In genomic region chr11:20479399-20479974, GRCh38 we compare ENCODE assay signal across 24 cellular contexts.
A peak's percentile ranks its signal among the peaks of the same experiment; 100 is the strongest.
DNase-seq lines count a peak whose midpoint lies in the region; ATAC-seq, FAIRE-seq and TF ChIP-seq lines count a peak whose summit lies in the region.
"Had no signal": no experiment of that assay in that cellular context is flagged by ENCODE, and none has a peak within 500 bp of the region (broad histone marks: within the 10 kb centered on the region; RNA-seq: fewer than 3 reads in every experiment).

No MANE protein-coding gene starts in this region.

- H3K4me2 ChIP-seq in K562 (ENCODE audit: insufficient read depth, low read length) = peak overlapping the region; percentile 37; the same call in 1 of the 2 replicates
- H3K4me2 ChIP-seq: BLaER1 had no signal

- no peaks in the 10 kb centered on the region for H3K9me3 Mint-ChIP-seq in MCF 10A (ENCODE audit: unreplicated experiment)

- H3K9me3 ChIP-seq in breast epithelium (no peaks in the 10 kb centered on the region), K562 (replicated peaks; ENCODE audit: control insufficient read depth, insufficient read depth, low read depth, low read length) (peaks cover 10% of the 10 kb centered on the region; the same call in 1 of the 2 replicates)
- H3K9me3 ChIP-seq: BE2C had no signal

- 20% methylated on average over 6 of the region's 6 CpGs for WGBS in K562 (ENCODE audit: insufficient coverage, low coverage, missing lambda C conversion rate)

- CTCF ChIA-PET in MCF 10A (lab: Yijun Ruan, JAX) (interaction anchor here (0.7 to 1.3 kb wide), 3 partner anchors 12 to 130 kb away, joined by 3 to 4 read pairs (median 3); no protein-coding TSS in a partner anchor), K562 (lab: Yijun Ruan, JAX; ENCODE audit: low intra/inter-chr PET ratio) (no interaction called here)

- H3K36me3 Mint-ChIP-seq in MCF 10A (ENCODE audit: insufficient read depth, unreplicated experiment) = peaks cover 21% of the 10 kb centered on the region

- H4K20me1 ChIP-seq in K562 (replicated peaks; ENCODE audit: control insufficient read depth, insufficient read depth, low read length) = no peaks in the 10 kb centered on the region
- H4K20me1 ChIP-seq: BLaER1 had no signal

- peak; percentile 67 for ATAC-seq in K562
- ATAC-seq: GM12878 had no signal

- no peak overlapping the region for H3K27ac ChIP-seq in breast epithelium
- H3K27ac ChIP-seq in K562 (ENCODE audit: extremely low read depth, low read depth, low read length) = peak overlapping the region; percentile 84
- H3K27ac ChIP-seq: BLaER1 had no signal

- no peaks in the 10 kb centered on the region for H3K27me3 ChIP-seq in breast epithelium
- H3K27me3 ChIP-seq in K562 (ENCODE audit: control insufficient read depth in 2 of 2, insufficient read depth in 2 of 2, low read length in 2 of 2) = no peaks in the 10 kb centered on the region
- H3K27me3 ChIP-seq: BE2C, BLaER1 had no signal

- H3K27ac Mint-ChIP-seq in MCF 10A (ENCODE audit: low read depth, unreplicated experiment) = peak overlapping the region; percentile 46
- H3K27ac Mint-ChIP-seq: CD14-positive monocyte; CD4-positive, alpha-beta memory T cell; CD4-positive, CD25-positive, alpha-beta regulatory T cell; CD8-positive, alpha-beta memory T cell had no signal

- H3K4me1 ChIP-seq in breast epithelium (no peaks in the 10 kb centered on the region), K562 (replicated peaks in 1 of 2; ENCODE audit: control insufficient read depth in 2 of 2, insufficient read depth in 2 of 2, low read length in 2 of 2) (peaks cover 11 to 46% of the 10 kb centered on the region in 2 experiments)
- H3K4me1 ChIP-seq: BE2C, BLaER1 had no signal

- TF ChIP-seq CTCF in MCF 10A (IDR thresholded peaks at IDR 0.05; ENCODE audit: unreplicated experiment) (no peak), breast epithelium (IDR thresholded peaks at IDR 0.05) (no peak), K562 (IDR thresholded peaks at IDR 0.05 in 2 of 3, conservative IDR thresholded peaks at IDR 0.05 in 1 of 3; ENCODE audit: insufficient read depth in 2 of 3, low read depth in 1 of 3, low read length in 3 of 3) (no peak)

- H3K4me3 Mint-ChIP-seq in MCF 10A (ENCODE audit: unreplicated experiment) = no peak overlapping the region
- H3K4me3 Mint-ChIP-seq: CD14-positive monocyte; CD4-positive, alpha-beta memory T cell; CD4-positive, CD25-positive, alpha-beta regulatory T cell; CD8-positive, alpha-beta memory T cell had no signal

- peaks cover 3% of the 10 kb centered on the region for H3K9me1 ChIP-seq in K562 (ENCODE audit: control insufficient read depth, insufficient read depth, low read length)

- intact Hi-C loops in MCF 10A (cut with micrococcal nuclease) (no loop called here), breast epithelium (cut with DNase I; ENCODE audit: low total_unique reads) (no loop called here), K562 (cut with micrococcal nuclease) (no loop called here)

- TF ChIP-seq POLR2A in breast epithelium (IDR thresholded peaks at IDR 0.05) (no peak), K562 (conservative IDR thresholded peaks at IDR 0.05) (no peak)

- H3K36me3 ChIP-seq in breast epithelium = no peaks in the 10 kb centered on the region
- H3K36me3 ChIP-seq in K562 (ENCODE audit: control insufficient read depth, insufficient read depth, low read length) = peaks cover 33% of the 10 kb centered on the region
- H3K36me3 ChIP-seq: BE2C had no signal

- TF ChIP-seq RAD21 in K562 (CRISPR knock-in tag; conservative IDR thresholded peaks at IDR 0.05 in 1 of 2, IDR thresholded peaks at IDR 0.05 in 1 of 2) = no peak

- no peak for DNase-seq in MCF 10A (ENCODE audit: unreplicated experiment)
- no peak for DNase-seq in breast epithelium (ENCODE audit: low spot score in 2 of 2)
- peak in 3 of 4 experiments; percentile 11 to 26 (median 14) for DNase-seq in K562 (ENCODE audit: extremely low read depth in 1 of 4, low spot score in 3 of 4)
- DNase-seq in effector CD4-positive, alpha-beta T cell = no peak
- DNase-seq in NCI-H1048 (lab: John Stamatoyannopoulos, UW) = no peak
- DNase-seq: 8988T; ACHN; BE2C; C1 segment of cervical spinal cord; CD4-positive, alpha-beta memory T cell; CD4-positive, CD25-positive, alpha-beta regulatory T cell; CD8-positive, alpha-beta memory T cell; COR-L47; DMS153; DMS53; DMS79; DND-41; EL; GDM1 had no signal

- in situ Hi-C loops in K562 (cut with MboI) = no loop called here

- peaks cover 38% of the 10 kb centered on the region for H3K4me1 Mint-ChIP-seq in MCF 10A (ENCODE audit: insufficient read depth, unreplicated experiment)

- peak overlapping the region in 1 of 2 experiments; percentile 64; a peak in 2 of 4 replicates for H3K9ac ChIP-seq in K562 (ENCODE audit: insufficient read depth in 1 of 2, low read depth in 2 of 2, low read length in 2 of 2)
- H3K9ac ChIP-seq: BLaER1 had no signal

- H3K4me3 ChIP-seq in breast epithelium (no peak overlapping the region), K562 (no peak overlapping the region)
- H3K4me3 ChIP-seq: BLaER1, GM12878 had no signal

- H2AFZ ChIP-seq in K562 (ENCODE audit: low read depth, low read length) = peak overlapping the region; percentile 76

- POLR2A ChIA-PET in MCF 10A (lab: Yijun Ruan, JAX) (interaction anchor here (0.7 to 1.1 kb wide), 2 partner anchors 18 to 498 kb away, joined by 3 to 4 read pairs; no protein-coding TSS in a partner anchor), K562 (lab: Yijun Ruan, JAX) (interaction anchor here (0.7 to 1.3 kb wide), 2 partner anchors 12 to 14 kb away, joined by 3 read pairs; no protein-coding TSS in a partner anchor)

- H3K79me2 ChIP-seq in K562 (ENCODE audit: control insufficient read depth, insufficient read depth, low read length) = peaks cover 27% of the 10 kb centered on the region

- FAIRE-seq in K562 (lab: Jason Lieb, UNC) = no peak
- FAIRE-seq: A204.1, GM12878, GM12892 had no signal

- BruUV-seq in MCF 10A (replicated peaks; lab: Mats Ljungman, UMichigan) (no TSS peak), K562 (replicated peaks; lab: Mats Ljungman, UMichigan) (no TSS peak)

- H3K27me3 Mint-ChIP-seq in MCF 10A (ENCODE audit: insufficient read depth, unreplicated experiment) = no peaks in the 10 kb centered on the region
- H3K27me3 Mint-ChIP-seq: CD4-positive, alpha-beta memory T cell; CD4-positive, CD25-positive, alpha-beta regulatory T cell; CD8-positive, alpha-beta memory T cell had no signal

- no peak for TF ChIP-seq EP300 in K562 (IDR thresholded peaks at IDR 0.05; ENCODE audit: low read length)

TF ChIP-seq in K562, 482 proteins besides CTCF, POLR2A, EP300 and RAD21 (continues in another document):
- peak; percentile 29 to 57; a peak in 1 of 4 replicates for TF ChIP-seq TRIM24 (IDR thresholded peaks at IDR 0.05)
- TF ChIP-seq TCF3 (CRISPR knock-in tag; IDR thresholded peaks at IDR 0.05) = peak; percentile 51; the same call in 1 of the 2 replicates
- 0 out of 2 replicates have a peak, but pooled peaks have one; percentile 42 for TF ChIP-seq HDAC2 (IDR thresholded peaks at IDR 0.05)
- TF ChIP-seq DACH1 (IDR thresholded peaks at IDR 0.05; ENCODE audit: partially characterized antibody) = no peak
- TF ChIP-seq NFATC3 (IDR thresholded peaks at IDR 0.05) = no peak
- peak; percentile 87 for TF ChIP-seq ZNF592 (IDR thresholded peaks at IDR 0.05)
- no peak for TF ChIP-seq ZNF280B (CRISPR knock-in tag; IDR thresholded peaks at IDR 0.05)
- TF ChIP-seq E2F4 (CRISPR knock-in tag; IDR thresholded peaks at IDR 0.05; ENCODE audit: low read depth) = no peak

Comparison
In these comparisons a context has a peak if more than half of its experiments do, and no peak if none do; other contexts are left out.
1. DNase-seq: peak in K562 (3 of 4); none in MCF 10A (single experiment), breast epithelium (0 of 2), effector CD4-positive, alpha-beta T cell (single experiment) and NCI-H1048 (single experiment).